Comparison of ENCODE assay signal across 8 cellular contexts in the genomic region with DNA sequence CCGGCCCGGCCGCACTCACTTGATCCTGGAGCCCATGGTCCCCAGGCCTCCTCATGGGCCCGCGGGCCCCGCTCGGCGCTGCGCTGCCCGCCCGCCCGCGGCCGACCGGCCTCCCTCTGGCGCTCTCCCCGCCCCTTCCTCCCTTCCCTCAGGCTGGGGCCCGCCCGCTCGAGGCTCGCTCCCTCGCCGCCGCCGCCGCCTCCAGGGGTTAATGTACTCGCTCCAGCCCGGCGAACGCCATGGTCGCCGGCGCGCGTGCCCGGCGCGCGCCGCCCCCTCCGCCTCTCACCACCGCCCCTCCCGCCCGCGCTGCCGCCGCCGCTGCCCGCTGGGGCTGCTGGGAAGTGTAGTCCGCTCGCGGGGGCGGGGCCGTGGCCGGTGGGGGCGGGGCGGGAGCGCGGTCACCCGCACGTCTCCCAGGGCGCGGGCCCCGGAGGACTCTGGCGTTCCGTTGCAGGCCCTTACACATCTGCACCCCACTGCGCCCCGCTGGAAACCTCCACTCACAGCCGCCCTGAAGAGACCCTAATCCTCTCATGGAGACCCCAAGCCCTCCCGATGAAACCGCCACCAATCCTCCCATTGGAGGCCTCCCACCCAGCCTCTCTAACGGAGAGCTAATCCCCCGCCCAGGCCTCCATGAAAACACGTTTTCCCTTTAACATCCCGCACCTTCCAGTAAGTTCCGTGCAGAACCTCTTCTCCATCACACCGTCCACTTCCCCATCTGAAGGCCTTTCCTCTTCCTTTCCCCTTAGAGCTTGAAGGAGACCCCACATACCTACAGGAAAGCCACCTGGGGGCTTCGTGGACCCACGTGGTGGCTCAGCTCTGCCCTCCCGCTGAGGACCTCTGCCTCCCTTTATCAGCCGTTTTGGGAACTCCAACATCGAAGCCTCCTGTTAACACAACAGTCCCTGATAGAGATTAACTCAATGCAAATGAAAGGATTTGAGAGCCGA. TPM values are rescaled to one million over a fixed set of nuclear protein-coding genes. Genes with fewer than 3 reads are reported as not detected.
A peak's percentile ranks its signal among the peaks of the same experiment; 100 is the strongest.
DNase-seq lines count a peak whose midpoint lies in the region; ATAC-seq lines count a peak whose summit lies in the region.

A gene with protein sequence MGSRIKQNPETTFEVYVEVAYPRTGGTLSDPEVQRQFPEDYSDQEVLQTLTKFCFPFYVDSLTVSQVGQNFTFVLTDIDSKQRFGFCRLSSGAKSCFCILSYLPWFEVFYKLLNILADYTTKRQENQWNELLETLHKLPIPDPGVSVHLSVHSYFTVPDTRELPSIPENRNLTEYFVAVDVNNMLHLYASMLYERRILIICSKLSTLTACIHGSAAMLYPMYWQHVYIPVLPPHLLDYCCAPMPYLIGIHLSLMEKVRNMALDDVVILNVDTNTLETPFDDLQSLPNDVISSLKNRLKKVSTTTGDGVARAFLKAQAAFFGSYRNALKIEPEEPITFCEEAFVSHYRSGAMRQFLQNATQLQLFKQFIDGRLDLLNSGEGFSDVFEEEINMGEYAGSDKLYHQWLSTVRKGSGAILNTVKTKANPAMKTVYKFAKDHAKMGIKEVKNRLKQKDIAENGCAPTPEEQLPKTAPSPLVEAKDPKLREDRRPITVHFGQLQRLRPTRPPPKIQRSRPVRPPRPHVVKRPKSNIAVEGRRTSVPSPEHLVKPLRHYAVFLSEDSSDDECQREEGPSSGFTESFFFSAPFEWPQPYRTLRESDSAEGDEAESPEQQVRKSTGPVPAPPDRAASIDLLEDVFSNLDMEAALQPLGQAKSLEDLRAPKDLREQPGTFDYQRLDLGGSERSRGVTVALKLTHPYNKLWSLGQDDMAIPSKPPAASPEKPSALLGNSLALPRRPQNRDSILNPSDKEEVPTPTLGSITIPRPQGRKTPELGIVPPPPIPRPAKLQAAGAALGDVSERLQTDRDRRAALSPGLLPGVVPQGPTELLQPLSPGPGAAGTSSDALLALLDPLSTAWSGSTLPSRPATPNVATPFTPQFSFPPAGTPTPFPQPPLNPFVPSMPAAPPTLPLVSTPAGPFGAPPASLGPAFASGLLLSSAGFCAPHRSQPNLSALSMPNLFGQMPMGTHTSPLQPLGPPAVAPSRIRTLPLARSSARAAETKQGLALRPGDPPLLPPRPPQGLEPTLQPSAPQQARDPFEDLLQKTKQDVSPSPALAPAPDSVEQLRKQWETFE (minus strand): TSS at position 257 of the 962 bp plus-strand sequence. CDS start 221 bp downstream, at position 36.

- H3K27me3 ChIP-seq in layer of hippocampus (ENCODE audit: control insufficient read depth, insufficient read depth, low read length) = no peaks in the 10 kb centered on the region

- POLR2A ChIA-PET in activated CD4-positive, alpha-beta T cell treated with anti-CD3 and anti-CD28 coated beads for 36 hours (lab: Charles Lee) = no interaction called here

- H3K27me3 Mint-ChIP-seq in activated CD4-positive, alpha-beta T cell treated with anti-CD3 and anti-CD28 coated beads for 36 hours = peaks cover 2% of the 10 kb centered on the region

- peak within 1 kb of the TSS; percentile 88 for H3K27ac Mint-ChIP-seq in activated CD4-positive, alpha-beta T cell treated with anti-CD3 and anti-CD28 coated beads for 36 hours

- peaks cover 35% of the 10 kb centered on the region for H3K4me1 Mint-ChIP-seq in activated CD4-positive, alpha-beta T cell treated with anti-CD3 and anti-CD28 coated beads for 36 hours

- H3K4me3 Mint-ChIP-seq in activated CD4-positive, alpha-beta T cell treated with anti-CD3 and anti-CD28 coated beads for 36 hours = peak within 1 kb of the TSS; percentile 80

- CTCF ChIA-PET in activated CD4-positive, alpha-beta T cell treated with anti-CD3 and anti-CD28 coated beads for 36 hours (lab: Charles Lee) = interaction anchor here (0.6 kb wide), 1 partner anchor 723 kb away, joined by 4 read pairs; no protein-coding TSS in a partner anchor

- ATAC-seq in GM19023 (IDR thresholded peaks at IDR 0.05; ENCODE audit: unreplicated experiment) (peak; percentile 84), HG03196 (IDR thresholded peaks at IDR 0.05; ENCODE audit: unreplicated experiment) (peak; percentile 61)
- ATAC-seq in activated CD4-positive, alpha-beta T cell treated with anti-CD3 and anti-CD28 coated beads for 36 hours = peak; percentile 86

- no peaks in the 10 kb centered on the region for H3K9me3 Mint-ChIP-seq in activated CD4-positive, alpha-beta T cell treated with anti-CD3 and anti-CD28 coated beads for 36 hours (ENCODE audit: low read depth)

- H3K27ac ChIP-seq in cingulate gyrus (ENCODE audit: low read depth, low read length) (peak within 1 kb of the TSS; percentile 75), layer of hippocampus (ENCODE audit: low read depth, low read length) (peak within 1 kb of the TSS; percentile 57)

- peak; percentile 98 for DNase-seq in AG08396 (ENCODE audit: low spot score)
- DNase-seq in NCI-H460 (ENCODE audit: extremely low read depth, low read depth) = peak; percentile 89
- peak; percentile 95 for DNase-seq in activated CD4-positive, alpha-beta T cell treated with anti-CD3 and anti-CD28 coated beads for 36 hours
- DNase-seq in stimulated activated CD4-positive, alpha-beta T cell treated with anti-CD3 and anti-CD28 coated beads, Interleukin-1b, Interleukin-23, amount 100 ng/mL, for 24 hours (ENCODE audit: low read depth in 4 of 4, low spot score in 1 of 4) = peak; percentile 68 to 87 (median 82)

- peaks cover 2% of the 10 kb centered on the region for H3K36me3 Mint-ChIP-seq in activated CD4-positive, alpha-beta T cell treated with anti-CD3 and anti-CD28 coated beads for 36 hours (ENCODE audit: low read depth)

- intact Hi-C loops in activated CD4-positive, alpha-beta T cell treated with anti-CD3 and anti-CD28 coated beads for 36 hours (cut with DNase I, micrococcal nuclease) = loop anchor here (1.0 to 5.0 kb wide), 8 partner anchors 63 to 485 kb away; partner anchors contain the start of gene PSMB7 (in 1 of the 2)

RNA-seq across cellular contexts. Expression of the gene that starts here (rescaled TPM):
- total RNA-seq in NCI-H460 (2014; rRNA removed; shearing (Covaris generic)) = 32.7 and 36.5 TPM in 2 replicates
- 9.3 and 9.4 TPM in 2 replicates for polyA plus RNA-seq in NCI-H460 (2014; cell fraction: nucleus; rRNA removed)
- 10 to 100 TPM; 23.7 to 29.5 TPM for total RNA-seq in activated CD4-positive, alpha-beta T cell treated with anti-CD3 and anti-CD28 coated beads for 36 hours

Comparison
In these comparisons a context has a peak if more than half of its experiments do, and no peak if none do; other contexts are left out.
1. Peak in every context shown above with its lines: DNase-seq, ATAC-seq and H3K27ac ChIP-seq.